21 cellular contexts compared by ENCODE assay signal in genomic region chrX:152878976-152879755, GRCh38. TPM values are rescaled to one million over a fixed set of nuclear protein-coding genes. Genes with fewer than 3 reads are reported as not detected.
DNase-seq lines count a peak whose midpoint lies in the region; ATAC-seq and TF ChIP-seq lines count a peak whose summit lies in the region.
"Had no signal": no experiment of that assay in that cellular context is flagged by ENCODE, and none has a peak within 500 bp of the region (broad histone marks: within the 10 kb centered on the region; RNA-seq: fewer than 3 reads in every experiment).

No MANE protein-coding gene starts in this region.

- H3K4me1 Mint-ChIP-seq in MCF 10A (ENCODE audit: insufficient read depth, unreplicated experiment) = peaks cover 15% of the 10 kb centered on the region
- H3K4me1 Mint-ChIP-seq: activated naive CD8-positive, alpha-beta T cell treated with anti-CD3 and anti-CD28 coated beads for 36 hours; stimulated activated memory B cell treated with anti-CD40 and anti-IgM and Interleukin-4, amounts not matched to agents 10 μg/mL and 1 μg/mL and 100 μg/mL, for 72 hours had no signal

- in situ Hi-C loops in Caki2 (cut with HindIII; ENCODE audit: low pct_unique_long_range_greater_than_20kb, low sequenced_read_pairs) = no loop called here

- CTCF ChIA-PET in MCF 10A (lab: Yijun Ruan, JAX) = interaction anchor here (0.6 to 1.9 kb wide), 9 partner anchors 12 to 1126 kb away, joined by 3 to 18 read pairs (median 3); no protein-coding TSS in a partner anchor

- no peak for TF ChIP-seq CTCF in MCF 10A (IDR thresholded peaks at IDR 0.05; ENCODE audit: unreplicated experiment)

- no peak for ATAC-seq in GM21447 (IDR thresholded peaks at IDR 0.05; ENCODE audit: unreplicated experiment)
- ATAC-seq in GM18909 (IDR thresholded peaks at IDR 0.05; ENCODE audit: poor library complexity, unreplicated experiment) = no peak
- ATAC-seq: activated CD8-positive, alpha-beta T cell treated with anti-CD3 and anti-CD28 coated beads for 36 hours; left cardiac atrium; naive thymus-derived CD4-positive, alpha-beta T cell; stimulated activated memory B cell treated with anti-CD40 and anti-IgM and Interleukin-4, amounts not matched to agents 10 μg/mL and 1 μg/mL and 100 μg/mL, for 72 hours had no signal

- peak; percentile 52 for DNase-seq in Caki2 (ENCODE audit: low read depth)
- peak; percentile 56 for DNase-seq in MCF 10A (ENCODE audit: unreplicated experiment)
- peak; percentile 0 for DNase-seq in fibroblast of peridontal ligament (ENCODE audit: extremely low read depth)
- peak; percentile 93 for DNase-seq in renal cortical epithelial cell (ENCODE audit: low read depth)
- no peak for DNase-seq in activated naive CD4-positive, alpha-beta T cell treated with anti-CD3 and anti-CD28 coated beads, Interleukin-2, amount 50 U/mL, for 16 hours
- DNase-seq in NCI-H2196 (lab: John Stamatoyannopoulos, UW; ENCODE audit: unreplicated experiment) = no peak
- DNase-seq: activated CD4-positive, CD25-positive, alpha-beta regulatory T cell treated with anti-CD3 and anti-CD28 coated beads, Interleukin-2, amount 50 U/mL, for 72 hours; activated CD8-positive, alpha-beta T cell treated with anti-CD3 and anti-CD28 coated beads for 36 hours; activated naive CD8-positive, alpha-beta T cell treated with anti-CD3 and anti-CD28 coated beads for 36 hours; cerebellar nuclear complex; erythroblast; left cardiac atrium; naive thymus-derived CD4-positive, alpha-beta T cell; NCI-H1417 treated with DMSO at 0.1 percent for 48 hours; PC-9; SJCRH30; stimulated activated CD4-positive, alpha-beta T cell treated with anti-CD3 and anti-CD28 coated beads, Interleukin-2, amount 100 ng/mL, for 48 hours had no signal

- H3K27me3 Mint-ChIP-seq in MCF 10A (ENCODE audit: insufficient read depth, unreplicated experiment) = no peaks in the 10 kb centered on the region
- H3K27me3 Mint-ChIP-seq: activated CD8-positive, alpha-beta T cell treated with anti-CD3 and anti-CD28 coated beads for 36 hours; naive thymus-derived CD4-positive, alpha-beta T cell; stimulated activated memory B cell treated with anti-CD40 and anti-IgM and Interleukin-4, amounts not matched to agents 10 μg/mL and 1 μg/mL and 100 μg/mL, for 72 hours had no signal

- no TSS peak for BruUV-seq in MCF 10A (replicated peaks; lab: Mats Ljungman, UMichigan)

- no peaks in the 10 kb centered on the region for H3K36me3 Mint-ChIP-seq in MCF 10A (ENCODE audit: insufficient read depth, unreplicated experiment)
- H3K36me3 Mint-ChIP-seq: activated naive CD8-positive, alpha-beta T cell treated with anti-CD3 and anti-CD28 coated beads for 36 hours; IgD-negative memory B cell; naive thymus-derived CD4-positive, alpha-beta T cell; stimulated activated memory B cell treated with anti-CD40 and anti-IgM and Interleukin-4, amounts not matched to agents 10 μg/mL and 1 μg/mL and 100 μg/mL, for 72 hours had no signal

- peak overlapping the region; percentile 51 for H3K27ac Mint-ChIP-seq in MCF 10A (ENCODE audit: low read depth, unreplicated experiment)
- H3K27ac Mint-ChIP-seq: activated CD8-positive, alpha-beta T cell treated with anti-CD3 and anti-CD28 coated beads for 36 hours; activated naive CD8-positive, alpha-beta T cell treated with anti-CD3 and anti-CD28 coated beads for 36 hours; IgD-negative memory B cell; naive thymus-derived CD4-positive, alpha-beta T cell; stimulated activated memory B cell treated with anti-CD40 and anti-IgM and Interleukin-4, amounts not matched to agents 10 μg/mL and 1 μg/mL and 100 μg/mL, for 72 hours had no signal

- POLR2A ChIA-PET in MCF 10A (lab: Yijun Ruan, JAX) = interaction anchor here (1.0 to 1.7 kb wide), 10 partner anchors 10 to 49 kb away, joined by 3 to 9 read pairs (median 4); partner anchors contain the start of genes CETN2 and NSDHL

- H3K4me3 Mint-ChIP-seq in MCF 10A (ENCODE audit: unreplicated experiment) = no peak overlapping the region
- H3K4me3 Mint-ChIP-seq: activated CD8-positive, alpha-beta T cell treated with anti-CD3 and anti-CD28 coated beads for 36 hours; activated naive CD8-positive, alpha-beta T cell treated with anti-CD3 and anti-CD28 coated beads for 36 hours; naive thymus-derived CD4-positive, alpha-beta T cell; stimulated activated memory B cell treated with anti-CD40 and anti-IgM and Interleukin-4, amounts not matched to agents 10 μg/mL and 1 μg/mL and 100 μg/mL, for 72 hours had no signal

- peaks cover 11% of the 10 kb centered on the region for H3K9me3 Mint-ChIP-seq in MCF 10A (ENCODE audit: unreplicated experiment)
- H3K9me3 Mint-ChIP-seq: activated CD8-positive, alpha-beta T cell treated with anti-CD3 and anti-CD28 coated beads for 36 hours; activated naive CD8-positive, alpha-beta T cell treated with anti-CD3 and anti-CD28 coated beads for 36 hours; stimulated activated memory B cell treated with anti-CD40 and anti-IgM and Interleukin-4, amounts not matched to agents 10 μg/mL and 1 μg/mL and 100 μg/mL, for 72 hours had no signal

- intact Hi-C loops in MCF 10A (cut with micrococcal nuclease) = no loop called here

RNA-seq across cellular contexts. Expression of gene ZNF185, which starts 18.7 kb away (rescaled TPM):
- total RNA-seq in Caki2 (2014; rRNA removed; shearing (Covaris generic); ENCODE audit: low replicate concordance) = 6.0 and 7.2 TPM in 2 replicates
- 14.2 and 17.8 TPM in 2 replicates for total RNA-seq in MCF 10A (2022)
- 45.3 and 63.4 TPM in 2 replicates for total RNA-seq in renal cortical epithelial cell

RNA-seq across cellular contexts. Expression of gene NSDHL, which starts 48.3 kb away (rescaled TPM):
- total RNA-seq in Caki2 (2014; rRNA removed; shearing (Covaris generic); ENCODE audit: low replicate concordance) = 32.1 and 33.7 TPM in 2 replicates
- total RNA-seq in MCF 10A (2022) (12.8 and 13.7 TPM in 2 replicates), renal cortical epithelial cell (15.6 and 24.1 TPM in 2 replicates)

RNA-seq across cellular contexts. Expression of gene CETN2, which starts 48.6 kb away (rescaled TPM):
- total RNA-seq in Caki2 (2014; rRNA removed; shearing (Covaris generic); ENCODE audit: low replicate concordance) = 74.5 and 76.6 TPM in 2 replicates
- total RNA-seq in MCF 10A (2022) = 22.5 and 29.3 TPM in 2 replicates
- total RNA-seq in renal cortical epithelial cell = 47.8 and 81.1 TPM in 2 replicates

Comparison
In these comparisons a context has a peak if more than half of its experiments do, and no peak if none do; other contexts are left out.
1. DNase-seq: peak in Caki2 (single experiment), MCF 10A (single experiment), fibroblast of peridontal ligament (single experiment) and renal cortical epithelial cell (single experiment); none in activated naive CD4-positive, alpha-beta T cell treated with anti-CD3 and anti-CD28 coated beads, Interleukin-2, amount 50 U/mL, for 16 hours (single experiment) and NCI-H2196 (single experiment).